30 cellular contexts compared by ENCODE assay signal in genomic region chr5:32317056-32317455, GRCh38.
"Had no signal": no experiment of that assay in that cellular context is flagged by ENCODE, and none has a peak within 500 bp of the region (broad histone marks: within the 10 kb centered on the region; RNA-seq: fewer than 3 reads in every experiment).

No MANE protein-coding gene starts in this region.

- H3K9me3 ChIP-seq: ascending aorta, colonic mucosa, gastrocnemius medialis, psoas muscle, upper lobe of right lung had no signal

- H3K27me3 ChIP-seq: ascending aorta, cardiac muscle cell, colonic mucosa, gastrocnemius medialis, hepatocyte, upper lobe of right lung had no signal

- H3K27ac Mint-ChIP-seq: activated CD4-positive, alpha-beta T cell treated with anti-CD3 and anti-CD28 coated beads for 36 hours; activated naive CD4-positive, alpha-beta T cell treated with anti-CD3 and anti-CD28 coated beads, Interleukin-2, amount 10 ng/mL, durations not matched to agents 7 days and 5 days; activated naive CD8-positive, alpha-beta T cell treated with anti-CD3 and anti-CD28 coated beads, Interleukin-2, amount 10 ng/mL, durations not matched to agents 7 days and 5 days; activated T-cell treated with anti-CD3 and anti-CD28 coated beads, Interleukin-2, amount 50 U/mL, for 24 hours; brain; mesothelial cell of epicardium; nephron progenitor cell; stimulated activated naive CD8-positive, alpha-beta T cell treated with anti-CD3 and anti-CD28 coated beads, Interleukin-15, Interleukin-2, amounts not matched to agents 100 ng/mL and 50 ng/mL, for 24 hours; T-helper 2 cell treated with Interferon-gamma antibody and Interleukin-4, amounts not matched to agents 5 μg/mL and 100 μg/mL, for 36 hours had no signal

- H3K27ac ChIP-seq: ascending aorta, cardiac muscle cell, colonic mucosa, gastrocnemius medialis, hepatocyte, parathyroid adenoma, psoas muscle, skin epidermis, upper lobe of right lung had no signal

- H3K27me3 Mint-ChIP-seq: activated CD4-positive, alpha-beta T cell treated with anti-CD3 and anti-CD28 coated beads for 36 hours; activated naive CD8-positive, alpha-beta T cell treated with anti-CD3 and anti-CD28 coated beads, Interleukin-2, amount 10 ng/mL, durations not matched to agents 7 days and 5 days; activated T-cell treated with anti-CD3 and anti-CD28 coated beads, Interleukin-2, amount 50 U/mL, for 24 hours; naive B cell; stimulated activated naive CD8-positive, alpha-beta T cell treated with anti-CD3 and anti-CD28 coated beads, Interleukin-15, Interleukin-2, amounts not matched to agents 100 ng/mL and 50 ng/mL, for 24 hours had no signal

- ATAC-seq: activated CD4-positive, alpha-beta T cell treated with anti-CD3 and anti-CD28 coated beads for 36 hours; gastrocnemius medialis; left colon; psoas muscle; upper lobe of right lung had no signal

- H3K36me3 Mint-ChIP-seq: brain had no signal

- H3K36me3 ChIP-seq: ascending aorta, cardiac muscle cell, colonic mucosa, gastrocnemius medialis, upper lobe of right lung had no signal

- H3K4me1 Mint-ChIP-seq: activated CD4-positive, alpha-beta T cell treated with anti-CD3 and anti-CD28 coated beads for 36 hours; brain had no signal

- H3K4me3 Mint-ChIP-seq: activated CD4-positive, alpha-beta T cell treated with anti-CD3 and anti-CD28 coated beads for 36 hours; activated naive CD4-positive, alpha-beta T cell treated with anti-CD3 and anti-CD28 coated beads, Interleukin-2, amount 10 ng/mL, durations not matched to agents 7 days and 5 days; activated naive CD8-positive, alpha-beta T cell treated with anti-CD3 and anti-CD28 coated beads, Interleukin-2, amount 10 ng/mL, durations not matched to agents 7 days and 5 days; activated T-cell treated with anti-CD3 and anti-CD28 coated beads, Interleukin-2, amount 50 U/mL, for 24 hours; mesothelial cell of epicardium; nephron progenitor cell; stimulated activated naive CD8-positive, alpha-beta T cell treated with anti-CD3 and anti-CD28 coated beads, Interleukin-15, Interleukin-2, amounts not matched to agents 100 ng/mL and 50 ng/mL, for 24 hours; T-helper 2 cell treated with Interferon-gamma antibody and Interleukin-4, amounts not matched to agents 5 μg/mL and 100 μg/mL, for 36 hours had no signal

- H3K4me1 ChIP-seq: colonic mucosa, gastrocnemius medialis, parathyroid adenoma, upper lobe of right lung had no signal

- H3K4me3 ChIP-seq: ascending aorta, cardiac muscle cell, colonic mucosa, gastrocnemius medialis, hepatocyte, psoas muscle, skin epidermis, upper lobe of right lung had no signal

- DNase-seq: activated CD4-positive, alpha-beta T cell treated with anti-CD3 and anti-CD28 coated beads for 36 hours; activated CD4-positive, CD25-positive, alpha-beta regulatory T cell; activated CD8-positive, alpha-beta memory T cell treated with anti-CD3 and anti-CD28 coated beads, Interleukin-2, amount 50 U/mL, for 48 hours; activated gamma-delta T cell; activated naive CD4-positive, alpha-beta T cell treated with anti-CD3 and anti-CD28 coated beads, Interleukin-2, amount 10 ng/mL, durations not matched to agents 7 days and 5 days; activated naive CD8-positive, alpha-beta T cell treated with anti-CD3 and anti-CD28 coated beads, Interleukin-2, amount 10 ng/mL, durations not matched to agents 7 days and 5 days; activated T-cell treated with anti-CD3 and anti-CD28 coated beads, Interleukin-2, amount 50 U/mL, for 24 hours; cerebellar nuclear complex; colonic mucosa; effector CD8-positive, alpha-beta T cell; gastrocnemius medialis; glutamatergic neuron; left colon; naive B cell; nephron progenitor cell; psoas muscle; stimulated activated CD4-positive, alpha-beta T cell treated with anti-CD3 and anti-CD28 coated beads, Interleukin-12 subunit alpha, Interleukin-12 subunit beta, amount 100 ng/mL, for 4 hours; stimulated activated CD4-positive, alpha-beta T cell treated with anti-CD3 and anti-CD28 coated beads, Interleukin-4, amount 100 ng/mL, for 1 hour; substantia nigra; T-helper 1 cell; upper lobe of right lung had no signal
